In genomic region chr6:19697744-19698290, GRCh38 we compare ENCODE assay signal across 14 cellular contexts.
DNase-seq lines count a peak whose midpoint lies in the region; ATAC-seq, FAIRE-seq and TF ChIP-seq lines count a peak whose summit lies in the region.
"Had no signal": no experiment of that assay in that cellular context is flagged by ENCODE, and none has a peak within 500 bp of the region (broad histone marks: within the 10 kb centered on the region; RNA-seq: fewer than 3 reads in every experiment).

No MANE protein-coding gene starts in this region.

- TF ChIP-seq RAD21 in HepG2 (CRISPR knock-in tag; IDR thresholded peaks at IDR 0.05), result no peak

- H3K4me1 Mint-ChIP-seq in CD14-positive monocyte, result no peaks in the 10 kb centered on the region
- H3K4me1 Mint-ChIP-seq: activated naive CD8-positive, alpha-beta T cell treated with anti-CD3 and anti-CD28 coated beads for 36 hours had no signal

- no peaks in the 10 kb centered on the region for H3K79me2 ChIP-seq in HepG2 (ENCODE audit: insufficient read depth, low read length)
- no peaks in the 10 kb centered on the region for H3K79me2 ChIP-seq in fibroblast of lung (ENCODE audit: control insufficient read depth, insufficient read depth, low read length)

- H3K4me1 ChIP-seq in HepG2 (ENCODE audit: insufficient read depth, low read length) (no peaks in the 10 kb centered on the region), right lobe of liver (no peaks in the 10 kb centered on the region), fibroblast of lung (ENCODE audit: control insufficient read depth, extremely low read depth, insufficient read depth, low read length) (no peaks in the 10 kb centered on the region)
- H3K4me1 ChIP-seq: uterus had no signal

- no peaks in the 10 kb centered on the region for H3K9me3 ChIP-seq in HepG2 (ENCODE audit: low read length)
- H3K9me3 ChIP-seq in right lobe of liver, result no peaks in the 10 kb centered on the region
- H3K9me3 ChIP-seq in fibroblast of lung (ENCODE audit: control insufficient read depth, insufficient read depth, low read depth, low read length), result no peaks in the 10 kb centered on the region
- H3K9me3 ChIP-seq: uterus had no signal

- no peak overlapping the region for H3K4me2 ChIP-seq in HepG2 (ENCODE audit: low read depth, low read length)
- H3K4me2 ChIP-seq in fibroblast of lung (ENCODE audit: extremely low read depth, insufficient read depth, low read length), result no peak overlapping the region

- CTCF ChIA-PET in HepG2 (lab: Yijun Ruan, JAX; ENCODE audit: low intra/inter-chr PET ratio, low total read pairs), result no interaction called here

- H3K27me3 ChIP-seq in HepG2 (ENCODE audit: control insufficient read depth in 1 of 2, insufficient read depth in 2 of 2, low read length in 2 of 2) (0 out of 5 replicates have a peak, but pooled peaks cover 0 to 4% of the 10 kb centered on the region in 2 experiments), right lobe of liver (no peaks in the 10 kb centered on the region), fibroblast of lung (ENCODE audit: control insufficient read depth, insufficient read depth, low read length) (peaks cover 3% of the 10 kb centered on the region)
- H3K27me3 ChIP-seq: uterus had no signal

- H4K20me1 ChIP-seq in HepG2 (ENCODE audit: insufficient read depth, low read length) (no peaks in the 10 kb centered on the region), fibroblast of lung (ENCODE audit: control insufficient read depth, extremely low read depth, insufficient read depth, low read length) (no peaks in the 10 kb centered on the region)

- WGBS in HepG2 (ENCODE audit: low lambda C conversion rate), result 9% methylated on average over 3 of the region's 3 CpGs
- 69% methylated on average over 3 of the region's 3 CpGs for WGBS in right lobe of liver (ENCODE audit: insufficient coverage, low coverage, low lambda C conversion rate, missing lambda C conversion rate)

- POLR2A ChIA-PET in HepG2 (lab: Yijun Ruan, JAX), result no interaction called here

- no peaks in the 10 kb centered on the region for H3K36me3 ChIP-seq in HepG2 (replicated peaks in 1 of 2; ENCODE audit: control insufficient read depth in 1 of 2, insufficient read depth in 2 of 2, low read length in 2 of 2)
- no peaks in the 10 kb centered on the region for H3K36me3 ChIP-seq in right lobe of liver
- H3K36me3 ChIP-seq in fibroblast of lung (ENCODE audit: control insufficient read depth, insufficient read depth, low read length), result no peaks in the 10 kb centered on the region
- H3K36me3 ChIP-seq: uterus had no signal

- no peak for ATAC-seq in HepG2
- ATAC-seq in right lobe of liver, result no peak

- H2AFZ ChIP-seq in HepG2 (ENCODE audit: low read length) (no peak overlapping the region), fibroblast of lung (ENCODE audit: low read length) (no peak overlapping the region)

- peaks cover 0 to 4% (median 1%) of the 10 kb centered on the region in 3 donors for H3K27me3 Mint-ChIP-seq in CD14-positive monocyte (ENCODE audit: low read depth in 3 of 3)

- in situ Hi-C loops in HepG2 (cut with HindIII; ENCODE audit: extremely low pct_ligation_motif_present, low pct_unique_long_range_greater_than_20kb), result no loop called here

- intact Hi-C loops in HepG2 (cut with micrococcal nuclease; ENCODE audit: unreplicated experiment) (no loop called here), right lobe of liver (cut with DNase I) (no loop called here), CD14-positive monocyte (cut with micrococcal nuclease) (no loop called here)

- H3K36me3 Mint-ChIP-seq in CD14-positive monocyte, result no peaks in the 10 kb centered on the region
- H3K36me3 Mint-ChIP-seq: activated naive CD8-positive, alpha-beta T cell treated with anti-CD3 and anti-CD28 coated beads for 36 hours had no signal

- TF ChIP-seq EP300 in HepG2 (IDR thresholded peaks at IDR 0.05; ENCODE audit: low read depth in 2 of 2, low read length in 2 of 2) (no peak), HepG2 (CRISPR knock-in tag; IDR thresholded peaks at IDR 0.05; ENCODE audit: borderline replicate concordance) (no peak)

- DNase-seq in HepG2 (ENCODE audit: low spot score), result no peak
- no peak for DNase-seq in right lobe of liver
- peak; percentile 11 for DNase-seq in RPMI7951 (ENCODE audit: low read depth)
- DNase-seq in fibroblast of lung (ENCODE audit: low read depth in 2 of 2), result peak; percentile 59 to 97
- DNase-seq in urothelium cell line (ENCODE audit: low spot score), result peak; percentile 43
- no peak for DNase-seq in coronary artery (ENCODE audit: low spot score)
- no peak for DNase-seq in CD14-positive monocyte (ENCODE audit: low spot score)
- no peak for DNase-seq in activated effector memory CD4-positive, alpha-beta T cell treated with anti-CD3 and anti-CD28 coated beads, Interleukin-2, amount 50 U/mL, for 16 hours
- DNase-seq: activated naive CD8-positive, alpha-beta T cell treated with anti-CD3 and anti-CD28 coated beads for 36 hours; dorsolateral prefrontal cortex; glutamatergic neuron; NCI-H2171; T-helper 9 cell; uterus had no signal

- H3K27ac Mint-ChIP-seq in CD14-positive monocyte, result no peak overlapping the region
- H3K27ac Mint-ChIP-seq: activated naive CD8-positive, alpha-beta T cell treated with anti-CD3 and anti-CD28 coated beads for 36 hours had no signal

- FAIRE-seq in HepG2 (lab: Jason Lieb, UNC) (no peak), urothelium cell line (lab: Jason Lieb, UNC) (no peak)

- H3K27ac ChIP-seq in HepG2 (ENCODE audit: extremely low read length, insufficient read depth, low read length), result no peak overlapping the region
- no peak overlapping the region for H3K27ac ChIP-seq in right lobe of liver
- no peak overlapping the region for H3K27ac ChIP-seq in fibroblast of lung (ENCODE audit: insufficient read depth, low read length)
- no peak overlapping the region for H3K27ac ChIP-seq in coronary artery
- H3K27ac ChIP-seq: dorsolateral prefrontal cortex, uterus had no signal

- BruUV-seq in HepG2 (replicated peaks; lab: Mats Ljungman, UMichigan), result no TSS peak

- TF ChIP-seq CTCF in HepG2 (CRISPR knock-in tag; IDR thresholded peaks at IDR 0.05) (no peak), right lobe of liver (IDR thresholded peaks at IDR 0.05) (no peak), fibroblast of lung (conservative IDR thresholded peaks at IDR 0.05 in 1 of 2, IDR thresholded peaks at IDR 0.05 in 1 of 2; ENCODE audit: low read depth in 1 of 2, low read length in 2 of 2) (no peak), coronary artery (IDR thresholded peaks at IDR 0.05) (no peak), CD14-positive monocyte (IDR thresholded peaks at IDR 0.05) (no peak)

- TF ChIP-seq POLR2A in HepG2 (IDR thresholded peaks at IDR 0.05; ENCODE audit: insufficient read depth in 1 of 2, low read depth in 2 of 2, low read length in 2 of 2) (no peak), right lobe of liver (IDR thresholded peaks at IDR 0.05) (no peak)

- H3K9ac ChIP-seq in HepG2 (ENCODE audit: insufficient read depth, low read depth, low read length) (no peak overlapping the region), fibroblast of lung (ENCODE audit: insufficient read depth, low read length) (no peak overlapping the region)

- H3K4me3 ChIP-seq in HepG2 (replicated peaks in 1 of 3; ENCODE audit: insufficient read depth in 1 of 3, low read depth in 2 of 3, low read length in 3 of 3) (no peak overlapping the region), right lobe of liver (no peak overlapping the region), fibroblast of lung (replicated peaks in 1 of 4; ENCODE audit: control extremely low read depth in 1 of 4, insufficient read depth in 1 of 4, low read depth in 3 of 4, low read length in 4 of 4) (no peak overlapping the region), coronary artery (no peak overlapping the region)
- H3K4me3 ChIP-seq: dorsolateral prefrontal cortex, uterus had no signal

- peaks cover 0 to 8% (median 2%) of the 10 kb centered on the region in 7 donors for H3K9me3 Mint-ChIP-seq in CD14-positive monocyte
- H3K9me3 Mint-ChIP-seq: activated naive CD8-positive, alpha-beta T cell treated with anti-CD3 and anti-CD28 coated beads for 36 hours had no signal

- no peak overlapping the region for H3K4me3 Mint-ChIP-seq in CD14-positive monocyte
- H3K4me3 Mint-ChIP-seq: activated naive CD8-positive, alpha-beta T cell treated with anti-CD3 and anti-CD28 coated beads for 36 hours had no signal

TF ChIP-seq in HepG2, 621 proteins besides CTCF, POLR2A, EP300 and RAD21 (continues in another document):
- no peak for TF ChIP-seq ZNF264 (CRISPR knock-in tag; IDR thresholded peaks at IDR 0.05)
- no peak for TF ChIP-seq RAD51 (IDR thresholded peaks at IDR 0.05; ENCODE audit: borderline replicate concordance)
- TF ChIP-seq RERE (CRISPR knock-in tag; IDR thresholded peaks at IDR 0.05; ENCODE audit: low read depth), result no peak

Comparison
In these comparisons a context has a peak if more than half of its experiments do, and no peak if none do; other contexts are left out.
1. DNase-seq: peak in RPMI7951 (single experiment), fibroblast of lung (2 of 2) and urothelium cell line (single experiment); none in HepG2 (single experiment), right lobe of liver (0 of 3), coronary artery (single experiment), CD14-positive monocyte (single experiment) and activated effector memory CD4-positive, alpha-beta T cell treated with anti-CD3 and anti-CD28 coated beads, Interleukin-2, amount 50 U/mL, for 16 hours (single experiment).